In the genomic region with DNA sequence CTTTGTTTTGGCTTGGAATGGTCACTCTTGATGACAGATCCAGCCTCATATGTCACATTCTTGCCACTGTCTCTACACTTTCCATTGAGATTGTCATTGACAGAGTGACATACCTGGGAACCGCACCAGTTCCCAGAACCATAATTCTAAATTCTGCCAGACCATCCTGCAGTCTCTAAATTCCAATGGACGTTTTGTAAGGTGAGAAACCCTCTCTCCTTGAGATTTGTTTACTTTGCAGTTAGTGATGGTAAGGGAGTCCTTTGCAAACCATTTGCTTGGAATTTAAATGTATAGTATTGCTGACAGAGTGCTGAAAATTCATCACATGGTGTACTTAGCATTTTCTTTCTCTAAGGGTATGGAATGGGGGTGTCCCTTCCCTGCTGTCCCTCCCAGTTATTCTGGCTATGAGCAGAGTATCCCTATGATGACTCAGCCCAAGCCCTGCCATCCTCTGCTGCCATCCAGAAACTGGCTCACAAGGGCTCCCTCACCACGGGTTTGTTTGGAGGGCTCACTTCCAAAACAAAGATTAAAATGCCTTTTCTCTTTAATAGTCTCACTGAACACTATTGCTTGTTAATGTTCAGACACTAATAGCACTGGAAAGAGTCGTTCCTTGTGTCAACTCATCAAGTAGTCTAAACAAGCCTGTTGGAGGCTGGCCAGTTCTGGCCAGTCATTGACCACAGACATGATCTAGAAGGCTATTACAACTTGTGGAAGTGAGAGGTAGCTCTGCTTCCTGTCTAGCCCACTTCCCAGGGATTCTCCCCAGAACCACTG, we compare ENCODE assay signal across 8 cellular contexts.
A peak's percentile ranks its signal among the peaks of the same experiment; 100 is the strongest.
DNase-seq lines count a peak whose midpoint lies in the region; FAIRE-seq and TF ChIP-seq lines count a peak whose summit lies in the region.

No MANE protein-coding gene starts in this region.

- H3K9me3 ChIP-seq in H1 (ENCODE audit: insufficient read depth in 2 of 2, low read depth in 1 of 2, low read length in 1 of 2) (no peaks in the 10 kb centered on the region), HAP-1 (no peaks in the 10 kb centered on the region), colonic mucosa (no peaks in the 10 kb centered on the region)

- H2BK5ac ChIP-seq in H1 (ENCODE audit: low read depth, low read length), result no peak overlapping the region

- H3K4me3 ChIP-seq in H1 (ENCODE audit: extremely low read depth in 1 of 4, insufficient read depth in 2 of 4, low read depth in 3 of 4, low read length in 4 of 4) (no peak overlapping the region), HAP-1 (no peak overlapping the region), colonic mucosa (no peak overlapping the region)

- H3K27me3 ChIP-seq in H1 (replicated peaks in 1 of 4; ENCODE audit: control insufficient read depth in 3 of 4, extremely low read depth in 1 of 4, insufficient read depth in 3 of 4, low read length in 3 of 4) (no peaks in the 10 kb centered on the region), HAP-1 (ENCODE audit: low read depth) (peaks cover 7% of the 10 kb centered on the region), colonic mucosa (peaks cover 4% of the 10 kb centered on the region)

- no peak overlapping the region for H3K56ac ChIP-seq in H1 (replicated peaks; ENCODE audit: insufficient read length, low read depth, low read length)

- H3K9ac ChIP-seq in H1 (replicated peaks in 1 of 4; ENCODE audit: extremely low read depth in 1 of 4, low read depth in 3 of 4, low read length in 3 of 4) (no peak overlapping the region), colonic mucosa (ENCODE audit: low read depth in 2 of 2, low read length in 2 of 2) (no peak overlapping the region)

- H3K27ac ChIP-seq in H1 (ENCODE audit: low read depth, low read length) (no peak overlapping the region), colonic mucosa (no peak overlapping the region)

- no peaks in the 10 kb centered on the region for H3K79me2 ChIP-seq in H1 (ENCODE audit: control insufficient read depth in 1 of 2, insufficient read depth in 2 of 2, low read length in 2 of 2)

- H4K8ac ChIP-seq in H1 (ENCODE audit: extremely low read depth, insufficient read depth, low read length), result no peak overlapping the region

- H3K36me3 ChIP-seq in H1 (ENCODE audit: control insufficient read depth in 2 of 4, insufficient read depth in 4 of 4, low read length in 3 of 4) (no peaks in the 10 kb centered on the region), HAP-1 (replicated peaks) (no peaks in the 10 kb centered on the region), colonic mucosa (no peaks in the 10 kb centered on the region)

- H4K5ac ChIP-seq in H1 (ENCODE audit: insufficient read length, low read depth, low read length), result no peak overlapping the region

- H2AFZ ChIP-seq in H1 (ENCODE audit: low read length), result peak overlapping the region; percentile 27; the same call in 1 of the 2 replicates

- no peak for TF ChIP-seq POLR2A in H1 (IDR thresholded peaks at IDR 0.05; ENCODE audit: control extremely low read depth in 1 of 2, low read depth in 2 of 2, low read length in 2 of 2)

- H3K4me3 Mint-ChIP-seq in nephron, result no peak overlapping the region

- no peak overlapping the region for H2BK120ac ChIP-seq in H1 (replicated peaks; ENCODE audit: low read depth, low read length)

- H3K18ac ChIP-seq in H1 (ENCODE audit: extremely low read depth, low read length), result no peak overlapping the region

- no peak overlapping the region for H2BK12ac ChIP-seq in H1 (ENCODE audit: low read depth, low read length)

- H3K36me3 Mint-ChIP-seq in nephron (ENCODE audit: low read depth), result no peaks in the 10 kb centered on the region

- 67% methylated on average over 4 of the region's 4 CpGs; no CpG with 5 or more reads in 1 of the 2 experiments for WGBS in H1 (ENCODE audit: extremely low coverage in 1 of 2, insufficient coverage in 1 of 2, insufficient read length in 1 of 2, insufficient replicate concordance in 2 of 2, low coverage in 1 of 2, low lambda C conversion rate in 2 of 2, missing lambda C conversion rate in 1 of 2), 2 experiments

- TF ChIP-seq CTCF in H1 (IDR thresholded peaks at IDR 0.05; ENCODE audit: control extremely low read depth in 1 of 3, insufficient read depth in 1 of 3, low read depth in 1 of 3, low read length in 3 of 3), result no peak
- TF ChIP-seq CTCF in nephron (IDR thresholded peaks at IDR 0.05; ENCODE audit: unreplicated experiment in 3 of 3), result no peak
- no peak for TF ChIP-seq CTCF in colonic mucosa (IDR thresholded peaks at IDR 0.05)

- no peak overlapping the region for H3K4ac ChIP-seq in H1 (replicated peaks; ENCODE audit: insufficient read length, low read depth, low read length)

- no peak overlapping the region for H4K91ac ChIP-seq in H1 (replicated peaks; ENCODE audit: insufficient read length, low read length)

- H2BK15ac ChIP-seq in H1 (ENCODE audit: low read length), result no peak overlapping the region

- no peak overlapping the region for H2BK20ac ChIP-seq in H1 (ENCODE audit: low read length)

- H3K23ac ChIP-seq in H1 (ENCODE audit: insufficient read length), result no peak overlapping the region

- no peaks in the 10 kb centered on the region for H4K20me1 ChIP-seq in H1 (replicated peaks in 1 of 2; ENCODE audit: control insufficient read depth in 1 of 2, insufficient read depth in 2 of 2, low read length in 2 of 2)

- no peak overlapping the region for H3K4me2 ChIP-seq in H1 (ENCODE audit: insufficient read depth in 1 of 2, low read depth in 2 of 2, low read length in 2 of 2)

- in situ Hi-C loops in Caki2 (cut with HindIII; ENCODE audit: low pct_unique_long_range_greater_than_20kb, low sequenced_read_pairs), result no loop called here
- in situ Hi-C loops in HAP-1 (cut with MboI; ENCODE audit: low sequenced_read_pairs), result no loop called here

- no peak for TF ChIP-seq RAD21 in H1 (IDR thresholded peaks at IDR 0.05 in 1 of 2, conservative IDR thresholded peaks at IDR 0.05 in 1 of 2; ENCODE audit: low read depth in 2 of 2, low read length in 2 of 2)

- POLR2A ChIA-PET in H1 (lab: Charles Lee; ENCODE audit: partially characterized antibody), result no interaction called here

- peaks cover 0 to 8% (median 0%) of the 10 kb centered on the region in 4 experiments; a peak in 1 of 7 replicates for H3K4me1 ChIP-seq in H1 (replicated peaks in 1 of 4; ENCODE audit: control insufficient read depth in 3 of 4, insufficient read depth in 4 of 4, low read length in 3 of 4)
- H3K4me1 ChIP-seq in HAP-1, result no peaks in the 10 kb centered on the region
- no peaks in the 10 kb centered on the region for H3K4me1 ChIP-seq in colonic mucosa

- TF ChIP-seq EP300 in H1 (IDR thresholded peaks at IDR 0.05; ENCODE audit: borderline replicate concordance in 1 of 2, low read depth in 2 of 2, low read length in 2 of 2), result no peak

- DNase-seq in Caki2 (ENCODE audit: low read depth) (peak; percentile 99), NCI-H774 (lab: John Stamatoyannopoulos, UW) (peak; percentile 52), H1 (ENCODE audit: low read depth in 1 of 2, low spot score in 2 of 2) (no peak), HAP-1 (ENCODE audit: low spot score in 2 of 2) (no peak), GM19239 (ENCODE audit: insufficient read length, low spot score) (no peak), colonic mucosa (no peak), NCI-H2029 treated with DMSO at 0.1 percent for 48 hours (lab: John Stamatoyannopoulos, UW) (no peak)

- FAIRE-seq in H1 (lab: Jason Lieb, UNC) (no peak), GM19239 (lab: Jason Lieb, UNC) (no peak)

- intact Hi-C loops in colonic mucosa (cut with DNase I), result no loop called here

- no peaks in the 10 kb centered on the region for H3K9me3 Mint-ChIP-seq in nephron

- no peak overlapping the region for H2AK5ac ChIP-seq in H1 (ENCODE audit: low read depth, low read length)

- H3K79me1 ChIP-seq in H1 (ENCODE audit: low read depth, low read length), result no peaks in the 10 kb centered on the region

- peaks cover 21% of the 10 kb centered on the region for H3K4me1 Mint-ChIP-seq in nephron

- H3K23me2 ChIP-seq in H1 (ENCODE audit: low read depth, low read length), result no peaks in the 10 kb centered on the region

- H3K27me3 Mint-ChIP-seq in nephron (ENCODE audit: low read depth), result no peaks in the 10 kb centered on the region

- CTCF ChIA-PET in H1 (lab: Charles Lee; ENCODE audit: partially characterized antibody), result interaction anchor here (0.8 kb wide), 1 partner anchor 21 kb away, joined by 3 read pairs; no protein-coding TSS in a partner anchor

- peak overlapping the region; percentile 79 to 94 (median 89) for H3K27ac Mint-ChIP-seq in nephron

- H3K14ac ChIP-seq in H1 (ENCODE audit: insufficient read length), result no peak overlapping the region

TF ChIP-seq in H1, 55 proteins besides CTCF, POLR2A, EP300 and RAD21:
- no peak for TF ChIP-seq SIN3A (conservative IDR thresholded peaks at IDR 0.05 in 1 of 2, IDR thresholded peaks at IDR 0.05 in 1 of 2; ENCODE audit: low read depth in 1 of 2, low read length in 2 of 2)
- no peak for TF ChIP-seq TAF7 (optimal IDR thresholded peaks at IDR 0.05; ENCODE audit: borderline replicate concordance, low read depth, low read length)
- TF ChIP-seq YY1 (IDR thresholded peaks at IDR 0.05; ENCODE audit: low read depth, low read length), result no peak
- TF ChIP-seq EGR1 (IDR thresholded peaks at IDR 0.05; ENCODE audit: borderline replicate concordance, low read depth, low read length), result no peak
- TF ChIP-seq SRF (IDR thresholded peaks at IDR 0.05; ENCODE audit: low read depth, low read length), result no peak
- TF ChIP-seq BACH1 (IDR thresholded peaks at IDR 0.05; ENCODE audit: low read length), result no peak
- no peak for TF ChIP-seq ASH2L (IDR thresholded peaks at IDR 0.05; ENCODE audit: low read length)
TF ChIP-seq in H1: peak in this region for 0.

Comparison
In these comparisons a context has a peak if more than half of its experiments do, and no peak if none do; other contexts are left out.
1. DNase-seq: peak in Caki2 (single experiment) and NCI-H774 (single experiment); none in H1 (0 of 2), HAP-1 (0 of 2), GM19239 (single experiment), colonic mucosa (single experiment) and NCI-H2029 treated with DMSO at 0.1 percent for 48 hours (single experiment).